24 cellular contexts compared by ENCODE assay signal in genomic region chr11:82671451-82671850, GRCh38.
"Had no signal": no experiment of that assay in that cellular context is flagged by ENCODE, and none has a peak within 500 bp of the region (broad histone marks: within the 10 kb centered on the region; RNA-seq: fewer than 3 reads in every experiment).

No MANE protein-coding gene starts in this region.

- H3K4me3 ChIP-seq: breast epithelium, MG63 had no signal

- H3K27me3 ChIP-seq: breast epithelium had no signal

- H3K36me3 ChIP-seq: breast epithelium, MG63 had no signal

- H3K9me3 ChIP-seq: breast epithelium, MG63 had no signal

- ATAC-seq: activated CD8-positive, alpha-beta memory T cell treated with anti-CD3 and anti-CD28 coated beads, Interleukin-2, amount 10 ng/mL, durations not matched to agents 7 days and 5 days; T-helper 17 cell had no signal

- H3K27ac ChIP-seq: breast epithelium, KMS-11 had no signal

- H3K9ac ChIP-seq: KMS-11 had no signal

- H3K4me2 ChIP-seq: KMS-11 had no signal

- H3K4me1 ChIP-seq: breast epithelium had no signal

- DNase-seq: activated B cell treated with CpG ODN at 0.5 μM for 24 hours; activated CD4-positive, alpha-beta T cell treated with anti-CD3 and anti-CD28 coated beads for 1 hour; activated CD4-positive, alpha-beta T cell treated with anti-CD3 and anti-CD28 coated beads, Interleukin-2, amount 50 U/mL, for 48 hours; activated CD8-positive, alpha-beta memory T cell treated with anti-CD3 and anti-CD28 coated beads, Interleukin-2, amount 10 ng/mL, durations not matched to agents 7 days and 5 days; activated effector memory CD4-positive, alpha-beta T cell treated with Interleukin-2 at 50 U/mL for 16 hours; activated naive CD4-positive, alpha-beta T cell; activated T-cell treated with anti-CD3 and anti-CD28 coated beads, Interleukin-2, amount 50 U/mL, for 24 hours; aorta; central memory CD4-positive, alpha-beta T cell; MG63; MV-4-11; NCI-H1092 treated with DMSO at 0.1 percent for 48 hours; NCI-H1436; NCI-H1694 treated with DMSO at 0.1 percent for 48 hours; NCI-H2029 treated with DMSO at 0.1 percent for 48 hours; NCI-H345; NCI-H510A treated with DMSO at 0.1 percent for 48 hours; NCI-H69; NK-92 treated with Interleukin-12 subunit alpha and Interleukin-12 subunit beta, amount 100 ng/mL, for 24 hours; SHP77 treated with DMSO at 0.1 percent for 48 hours; T-helper 17 cell; T1000 had no signal
